Comparison of ENCODE assay signal across 9 cellular contexts in the genomic region with DNA sequence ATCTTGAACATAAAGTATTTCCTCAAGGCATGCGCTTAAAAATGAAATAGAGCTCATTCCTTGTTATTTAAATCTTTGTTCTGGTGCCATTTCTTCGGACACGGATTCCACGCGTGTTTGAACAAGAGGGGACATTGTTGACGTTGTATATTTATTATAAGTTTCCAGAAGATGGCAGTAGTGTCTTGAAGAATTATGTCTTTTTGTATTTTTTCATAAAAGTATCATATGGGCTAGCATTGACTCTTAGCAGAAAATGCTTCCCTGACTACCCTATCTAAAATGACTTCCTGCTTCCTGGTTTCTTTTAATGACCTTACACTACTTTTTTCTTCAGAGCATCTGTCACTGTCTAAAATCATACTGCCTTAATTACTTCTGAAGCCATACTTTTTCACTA. TPM values are rescaled to one million over a fixed set of nuclear protein-coding genes. Genes with fewer than 3 reads are reported as not detected.
A peak's percentile ranks its signal among the peaks of the same experiment; 100 is the strongest.
DNase-seq lines count a peak whose midpoint lies in the region; ATAC-seq, FAIRE-seq and TF ChIP-seq lines count a peak whose summit lies in the region.
"Had no signal": no experiment of that assay in that cellular context is flagged by ENCODE, and none has a peak within 500 bp of the region (broad histone marks: within the 10 kb centered on the region; RNA-seq: fewer than 3 reads in every experiment).

No MANE protein-coding gene starts in this region.

- peak; percentile 10; the same call in 1 of the 2 replicates for TF ChIP-seq RAD21 in IMR-90 (IDR thresholded peaks at IDR 0.05; ENCODE audit: low read length)

- H3K4me3 ChIP-seq in IMR-90 (ENCODE audit: insufficient read depth, low read depth, low read length) = no peak overlapping the region
- no peak overlapping the region for H3K4me3 ChIP-seq in astrocyte of the spinal cord (ENCODE audit: low read depth, low read length)
- H3K4me3 ChIP-seq: BLaER1 had no signal

- POLR2A ChIA-PET in IMR-90 (lab: Charles Lee; ENCODE audit: unreplicated experiment) = no interaction called here

- H3K9ac ChIP-seq in IMR-90 (ENCODE audit: low read depth, low read length) = no peak overlapping the region
- H3K9ac ChIP-seq: BLaER1 had no signal

- peak; percentile 29; the same call in 1 of the 2 replicates for TF ChIP-seq CTCF in IMR-90 (conservative IDR thresholded peaks at IDR 0.05; ENCODE audit: low read depth, low read length)
- TF ChIP-seq CTCF in astrocyte of the spinal cord (IDR thresholded peaks at IDR 0.05; ENCODE audit: low read depth, low read length) = no peak
- TF ChIP-seq CTCF in mesothelial cell of epicardium (IDR thresholded peaks at IDR 0.05; ENCODE audit: unreplicated experiment) = no peak

- H3K4me1 ChIP-seq in IMR-90 (ENCODE audit: control insufficient read depth, insufficient read depth, low read length) = no peaks in the 10 kb centered on the region
- H3K4me1 ChIP-seq: BLaER1 had no signal

- no peaks in the 10 kb centered on the region for H3K9me1 ChIP-seq in IMR-90 (ENCODE audit: insufficient read depth, low read length)

- DNase-seq in NCI-H2107 treated with DMSO at 0.1 percent for 48 hours (lab: John Stamatoyannopoulos, UW; ENCODE audit: unreplicated experiment) (peak; percentile 2), NCI-H2107 (lab: John Stamatoyannopoulos, UW) (no peak), IMR-90 (peak; percentile 23), astrocyte of the spinal cord (ENCODE audit: low read depth, low spot score) (peak; percentile 16), mesothelial cell of epicardium (ENCODE audit: low spot score in 2 of 2, unreplicated experiment in 2 of 2) (no peak), urothelium cell line (ENCODE audit: low spot score) (no peak)
- no peak for DNase-seq in activated CD4-positive, CD25-positive, alpha-beta regulatory T cell (lab: John Stamatoyannopoulos, UW)

- peaks cover 41% of the 10 kb centered on the region for H3K36me3 Mint-ChIP-seq in mesothelial cell of epicardium

- no peak overlapping the region for H2BK15ac ChIP-seq in IMR-90 (ENCODE audit: low read depth, low read length)

- peak overlapping the region; percentile 77 for H3K27ac Mint-ChIP-seq in mesothelial cell of epicardium

- dilution Hi-C loops in IMR-90 (cut with HindIII; ENCODE audit: low sequenced_read_pairs, unreplicated experiment) = no loop called here

- H3K9me3 Mint-ChIP-seq in mesothelial cell of epicardium = no peaks in the 10 kb centered on the region

- no peak overlapping the region for H3K4ac ChIP-seq in IMR-90 (ENCODE audit: low read depth, low read length)

- in situ Hi-C loops in IMR-90 (cut with MboI; ENCODE audit: low sequenced_read_pairs) (no loop called here), astrocyte of the spinal cord (cut with HindIII; ENCODE audit: low sequenced_read_pairs) (no loop called here)

- no peak overlapping the region for H4K91ac ChIP-seq in IMR-90 (ENCODE audit: insufficient read depth, low read depth, low read length)

- no peak overlapping the region for H2AK9ac ChIP-seq in IMR-90 (replicated peaks; ENCODE audit: low read depth, low read length, poor library complexity)

- FAIRE-seq in urothelium cell line (lab: Jason Lieb, UNC) = no peak

- H3K4me2 ChIP-seq in IMR-90 (ENCODE audit: low read depth, low read length) = no peak overlapping the region
- H3K4me2 ChIP-seq: BLaER1 had no signal

- no peak overlapping the region for H2AK5ac ChIP-seq in IMR-90 (ENCODE audit: low read depth, low read length)

- no peaks in the 10 kb centered on the region for H3K27me3 Mint-ChIP-seq in mesothelial cell of epicardium (ENCODE audit: low read depth)

- TF ChIP-seq POLR2A in IMR-90 (IDR thresholded peaks at IDR 0.05; ENCODE audit: low read depth, low read length) = no peak

- H3K14ac ChIP-seq in IMR-90 (replicated peaks; ENCODE audit: low read depth, low read length) = no peak overlapping the region

- H3K4me3 Mint-ChIP-seq in mesothelial cell of epicardium = no peak overlapping the region

- no peak overlapping the region for H3K56ac ChIP-seq in IMR-90 (ENCODE audit: extremely low read depth, insufficient read depth, low read length)

- intact Hi-C loops in IMR-90 (cut with micrococcal nuclease) = no loop called here

- peaks cover 21% of the 10 kb centered on the region for H3K36me3 ChIP-seq in IMR-90 (ENCODE audit: control insufficient read depth, insufficient read depth, low read length)

- no peak overlapping the region for H2AFZ ChIP-seq in IMR-90 (replicated peaks; ENCODE audit: low read length, poor library complexity)

- no peaks in the 10 kb centered on the region for H4K20me1 ChIP-seq in IMR-90 (ENCODE audit: insufficient read depth, low read length)
- H4K20me1 ChIP-seq: BLaER1 had no signal

- no peaks in the 10 kb centered on the region for H3K27me3 ChIP-seq in IMR-90 (ENCODE audit: control insufficient read depth, insufficient read depth, low read length)
- H3K27me3 ChIP-seq: BLaER1 had no signal

- H4K8ac ChIP-seq in IMR-90 (ENCODE audit: low read depth in 2 of 2, low read length in 2 of 2) = no peak overlapping the region

- H3K9me3 ChIP-seq in IMR-90 (ENCODE audit: control insufficient read depth, insufficient read depth, low read length) = no peaks in the 10 kb centered on the region
- H3K9me3 ChIP-seq: BLaER1 had no signal

- no peak overlapping the region for H2BK120ac ChIP-seq in IMR-90 (ENCODE audit: low read depth, low read length)

- no peak overlapping the region for H4K5ac ChIP-seq in IMR-90 (ENCODE audit: low read depth, low read length)

- no peak overlapping the region for H3K18ac ChIP-seq in IMR-90 (ENCODE audit: low read depth, low read length)

- H2BK20ac ChIP-seq in IMR-90 (ENCODE audit: low read depth, low read length) = no peak overlapping the region

- peaks cover 14 to 19% of the 10 kb centered on the region in 2 experiments; a peak in 3 of 4 replicates for H3K79me1 ChIP-seq in IMR-90 (ENCODE audit: low read depth in 1 of 2, low read length in 2 of 2)

- peak overlapping the region; percentile 8 for H2BK5ac ChIP-seq in IMR-90 (ENCODE audit: low read depth, low read length, poor library complexity, severe bottlenecking)

- no TSS peak for BruUV-seq in IMR-90 (replicated peaks; lab: Mats Ljungman, UMichigan)

- CTCF ChIA-PET in IMR-90 (lab: Yijun Ruan, JAX) = no interaction called here

- H3K4me1 Mint-ChIP-seq in mesothelial cell of epicardium = peaks cover 9% of the 10 kb centered on the region

- WGBS in IMR-90 (ENCODE audit: extremely low coverage in 2 of 2, insufficient read length in 1 of 2), 2 experiments = no CpG with 5 or more reads among the region's 6 CpGs

- ATAC-seq in IMR-90 (ENCODE audit: low read depth) = peak; percentile 59; the same call in 1 of the 2 replicates
- ATAC-seq in GM21526 (IDR thresholded peaks at IDR 0.05; ENCODE audit: low FRiP score, unreplicated experiment) = no peak

- no peak overlapping the region for H3K23ac ChIP-seq in IMR-90 (ENCODE audit: low read depth, low read length)

- H3K27ac ChIP-seq in IMR-90 (ENCODE audit: insufficient read depth, low read length) = no peak overlapping the region
- H3K27ac ChIP-seq: BLaER1 had no signal

TF ChIP-seq in IMR-90, 13 proteins besides CTCF, POLR2A, EP300 and RAD21:
- TF ChIP-seq NFE2L2 (IDR thresholded peaks at IDR 0.05; ENCODE audit: low read depth, low read length) = no peak
- TF ChIP-seq SMC3 (IDR thresholded peaks at IDR 0.05; ENCODE audit: low read depth, low read length) = peak; percentile 15; the same call in 1 of the 2 replicates
TF ChIP-seq in IMR-90: peak in this region for 1.

RNA-seq across cellular contexts. Expression of gene BIRC2, which starts 20.4 kb away (rescaled TPM):
- total RNA-seq in IMR-90 (2012; rRNA removed) (112 and 204 TPM in 2 replicates), mesothelial cell of epicardium (39.8 to 42.8 TPM (median 42.7 TPM) in 3 replicates)
- 40.4 and 48.0 TPM in 2 replicates for polyA plus RNA-seq in IMR-90 (2012; rRNA removed)
- 9.2 and 19.6 TPM in 2 replicates for polyA plus RNA-seq in IMR-90 (2012; cell fraction: cytosol; rRNA removed)
- polyA plus RNA-seq in IMR-90 (2012; cell fraction: nucleus; rRNA removed; ENCODE audit: low replicate concordance) = 8.4 and 78.2 TPM in 2 replicates

RNA-seq across cellular contexts. Expression of gene BIRC3, which starts 50.1 kb away (rescaled TPM):
- total RNA-seq in IMR-90 (2012; rRNA removed) = 5.0 and 6.4 TPM in 2 replicates
- 1.3 and 2.2 TPM in 2 replicates for polyA plus RNA-seq in IMR-90 (2012; rRNA removed)
- 0.25 and 0.29 TPM in 2 replicates for polyA plus RNA-seq in IMR-90 (2012; cell fraction: cytosol; rRNA removed)
- polyA plus RNA-seq in IMR-90 (2012; cell fraction: nucleus; rRNA removed; ENCODE audit: low replicate concordance) = 0.07 and 0.97 TPM in 2 replicates
- total RNA-seq in mesothelial cell of epicardium = 1.4 to 2.2 TPM (median 1.8 TPM) in 3 replicates

Comparison
In these comparisons a context has a peak if more than half of its experiments do, and no peak if none do; other contexts are left out.
1. DNase-seq: peak in NCI-H2107 treated with DMSO at 0.1 percent for 48 hours (single experiment), IMR-90 (single experiment) and astrocyte of the spinal cord (single experiment); none in NCI-H2107 (single experiment), mesothelial cell of epicardium (0 of 2), urothelium cell line (single experiment) and activated CD4-positive, CD25-positive, alpha-beta regulatory T cell (0 of 4).